ENCODE assay signal across 1 cellular context in the genomic region with DNA sequence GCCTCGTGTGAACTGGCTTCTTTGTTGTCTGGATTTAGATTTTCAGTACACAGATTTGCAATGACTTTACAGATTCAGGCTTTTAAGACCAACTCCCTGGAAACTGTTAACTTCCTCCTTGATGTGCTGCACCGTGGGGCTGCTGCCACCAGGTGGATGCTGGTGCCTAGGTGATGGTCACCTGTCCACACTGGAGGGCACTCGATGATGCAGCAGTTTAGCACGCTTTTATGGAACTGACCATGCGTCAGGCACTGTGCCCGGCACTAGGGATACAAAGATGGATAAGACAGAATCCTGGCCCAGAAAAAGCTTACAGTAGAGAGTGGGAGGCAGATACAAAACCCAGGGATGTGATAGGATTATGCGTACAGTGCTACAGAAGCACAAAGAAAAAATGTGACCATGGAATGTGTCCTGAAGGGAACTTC.
TF ChIP-seq lines count a peak whose summit lies in the region.

No MANE protein-coding gene starts in this region.

TF ChIP-seq in K562, 482 proteins besides CTCF, POLR2A, EP300 and RAD21 (continued from another document):
- TF ChIP-seq RBM34 (IDR thresholded peaks at IDR 0.05; ENCODE audit: borderline replicate concordance, insufficient read depth, low read length) (no peak), CBFA2T3 (IDR thresholded peaks at IDR 0.05) (no peak), ZNF23 (CRISPR knock-in tag; IDR thresholded peaks at IDR 0.05) (no peak), XRCC5 (IDR thresholded peaks at IDR 0.05; ENCODE audit: low read depth, low read length) (no peak), RHOXF2B (CRISPR knock-in tag; conservative IDR thresholded peaks at IDR 0.05) (no peak), NRF1 (conservative IDR thresholded peaks at IDR 0.05 in 1 of 2, IDR thresholded peaks at IDR 0.05 in 1 of 2) (peak in 1 of 2 experiments; percentile 18; a peak in 1 of 4 replicates), ARNT (IDR thresholded peaks at IDR 0.05) (no peak), NFE2 (IDR thresholded peaks at IDR 0.05; ENCODE audit: low read depth) (peak; percentile 85), DNMT1 (IDR thresholded peaks at IDR 0.05) (no peak), FOXJ2 (tag; IDR thresholded peaks at IDR 0.05) (no peak), TAF7 (tag; IDR thresholded peaks at IDR 0.05) (no peak), ZNF655 (CRISPR knock-in tag; IDR thresholded peaks at IDR 0.05) (no peak), ZNF184 (CRISPR knock-in tag; IDR thresholded peaks at IDR 0.05) (no peak), THRA (IDR thresholded peaks at IDR 0.05) (no peak), ZFX (CRISPR knock-in tag; IDR thresholded peaks at IDR 0.05) (no peak), TRIM28 (IDR thresholded peaks at IDR 0.05) (no peak), ZNF316 (IDR thresholded peaks at IDR 0.05) (peak; percentile 37; the same call in 1 of the 2 replicates), NFE2L1 (tag; IDR thresholded peaks at IDR 0.05; ENCODE audit: borderline replicate concordance, low read depth) (no peak), RBM17 (IDR thresholded peaks at IDR 0.05; ENCODE audit: borderline replicate concordance, low read depth, low read length) (no peak), SMC3 (conservative IDR thresholded peaks at IDR 0.05; ENCODE audit: insufficient read depth, low read depth, low read length) (peak; percentile 22; the same call in 1 of the 2 replicates), CREM (IDR thresholded peaks at IDR 0.05; ENCODE audit: low read depth) (0 out of 2 replicates have a peak, but pooled peaks have one; percentile 14), CTBP1 (IDR thresholded peaks at IDR 0.05; ENCODE audit: borderline replicate concordance) (peak; percentile 56; the same call in 1 of the 2 replicates), C11orf30 (IDR thresholded peaks at IDR 0.05; ENCODE audit: low read depth) (0 out of 2 replicates have a peak, but pooled peaks have one; percentile 20), DPF2 (IDR thresholded peaks at IDR 0.05) (no peak), HNRNPL (IDR thresholded peaks at IDR 0.05; ENCODE audit: low read depth, low read length) (no peak), UBTF (IDR thresholded peaks at IDR 0.05; ENCODE audit: borderline replicate concordance in 1 of 2, low read depth in 2 of 2, low read length in 2 of 2) (no peak), ZNF75A (CRISPR knock-in tag; IDR thresholded peaks at IDR 0.05) (no peak), ILK (tag; IDR thresholded peaks at IDR 0.05; ENCODE audit: borderline replicate concordance, low read depth) (no peak), MAFF (IDR thresholded peaks at IDR 0.05; ENCODE audit: low read length) (no peak)
- TF ChIP-seq, protein P1, sequence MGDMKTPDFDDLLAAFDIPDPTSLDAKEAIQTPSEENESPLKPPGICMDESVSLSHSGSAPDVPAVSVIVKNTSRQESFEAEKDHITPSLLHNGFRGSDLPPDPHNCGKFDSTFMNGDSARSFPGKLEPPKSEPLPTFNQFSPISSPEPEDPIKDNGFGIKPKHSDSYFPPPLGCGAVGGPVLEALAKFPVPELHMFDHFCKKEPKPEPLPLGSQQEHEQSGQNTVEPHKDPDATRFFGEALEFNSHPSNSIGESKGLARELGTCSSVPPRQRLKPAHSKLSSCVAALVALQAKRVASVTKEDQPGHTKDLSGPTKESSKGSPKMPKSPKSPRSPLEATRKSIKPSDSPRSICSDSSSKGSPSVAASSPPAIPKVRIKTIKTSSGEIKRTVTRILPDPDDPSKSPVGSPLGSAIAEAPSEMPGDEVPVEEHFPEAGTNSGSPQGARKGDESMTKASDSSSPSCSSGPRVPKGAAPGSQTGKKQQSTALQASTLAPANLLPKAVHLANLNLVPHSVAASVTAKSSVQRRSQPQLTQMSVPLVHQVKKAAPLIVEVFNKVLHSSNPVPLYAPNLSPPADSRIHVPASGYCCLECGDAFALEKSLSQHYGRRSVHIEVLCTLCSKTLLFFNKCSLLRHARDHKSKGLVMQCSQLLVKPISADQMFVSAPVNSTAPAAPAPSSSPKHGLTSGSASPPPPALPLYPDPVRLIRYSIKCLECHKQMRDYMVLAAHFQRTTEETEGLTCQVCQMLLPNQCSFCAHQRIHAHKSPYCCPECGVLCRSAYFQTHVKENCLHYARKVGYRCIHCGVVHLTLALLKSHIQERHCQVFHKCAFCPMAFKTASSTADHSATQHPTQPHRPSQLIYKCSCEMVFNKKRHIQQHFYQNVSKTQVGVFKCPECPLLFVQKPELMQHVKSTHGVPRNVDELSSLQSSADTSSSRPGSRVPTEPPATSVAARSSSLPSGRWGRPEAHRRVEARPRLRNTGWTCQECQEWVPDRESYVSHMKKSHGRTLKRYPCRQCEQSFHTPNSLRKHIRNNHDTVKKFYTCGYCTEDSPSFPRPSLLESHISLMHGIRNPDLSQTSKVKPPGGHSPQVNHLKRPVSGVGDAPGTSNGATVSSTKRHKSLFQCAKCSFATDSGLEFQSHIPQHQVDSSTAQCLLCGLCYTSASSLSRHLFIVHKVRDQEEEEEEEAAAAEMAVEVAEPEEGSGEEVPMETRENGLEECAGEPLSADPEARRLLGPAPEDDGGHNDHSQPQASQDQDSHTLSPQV (IDR thresholded peaks at IDR 0.05) = no peak
- TF ChIP-seq, protein P2, sequence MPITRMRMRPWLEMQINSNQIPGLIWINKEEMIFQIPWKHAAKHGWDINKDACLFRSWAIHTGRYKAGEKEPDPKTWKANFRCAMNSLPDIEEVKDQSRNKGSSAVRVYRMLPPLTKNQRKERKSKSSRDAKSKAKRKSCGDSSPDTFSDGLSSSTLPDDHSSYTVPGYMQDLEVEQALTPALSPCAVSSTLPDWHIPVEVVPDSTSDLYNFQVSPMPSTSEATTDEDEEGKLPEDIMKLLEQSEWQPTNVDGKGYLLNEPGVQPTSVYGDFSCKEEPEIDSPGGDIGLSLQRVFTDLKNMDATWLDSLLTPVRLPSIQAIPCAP (CRISPR knock-in tag; IDR thresholded peaks at IDR 0.05; ENCODE audit: borderline replicate concordance) = no peak
- TF ChIP-seq, protein P3, sequence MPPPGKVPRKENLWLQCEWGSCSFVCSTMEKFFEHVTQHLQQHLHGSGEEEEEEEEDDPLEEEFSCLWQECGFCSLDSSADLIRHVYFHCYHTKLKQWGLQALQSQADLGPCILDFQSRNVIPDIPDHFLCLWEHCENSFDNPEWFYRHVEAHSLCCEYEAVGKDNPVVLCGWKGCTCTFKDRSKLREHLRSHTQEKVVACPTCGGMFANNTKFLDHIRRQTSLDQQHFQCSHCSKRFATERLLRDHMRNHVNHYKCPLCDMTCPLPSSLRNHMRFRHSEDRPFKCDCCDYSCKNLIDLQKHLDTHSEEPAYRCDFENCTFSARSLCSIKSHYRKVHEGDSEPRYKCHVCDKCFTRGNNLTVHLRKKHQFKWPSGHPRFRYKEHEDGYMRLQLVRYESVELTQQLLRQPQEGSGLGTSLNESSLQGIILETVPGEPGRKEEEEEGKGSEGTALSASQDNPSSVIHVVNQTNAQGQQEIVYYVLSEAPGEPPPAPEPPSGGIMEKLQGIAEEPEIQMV (tag; conservative IDR thresholded peaks at IDR 0.05; ENCODE audit: low read depth) = no peak
- TF ChIP-seq, protein P4, sequence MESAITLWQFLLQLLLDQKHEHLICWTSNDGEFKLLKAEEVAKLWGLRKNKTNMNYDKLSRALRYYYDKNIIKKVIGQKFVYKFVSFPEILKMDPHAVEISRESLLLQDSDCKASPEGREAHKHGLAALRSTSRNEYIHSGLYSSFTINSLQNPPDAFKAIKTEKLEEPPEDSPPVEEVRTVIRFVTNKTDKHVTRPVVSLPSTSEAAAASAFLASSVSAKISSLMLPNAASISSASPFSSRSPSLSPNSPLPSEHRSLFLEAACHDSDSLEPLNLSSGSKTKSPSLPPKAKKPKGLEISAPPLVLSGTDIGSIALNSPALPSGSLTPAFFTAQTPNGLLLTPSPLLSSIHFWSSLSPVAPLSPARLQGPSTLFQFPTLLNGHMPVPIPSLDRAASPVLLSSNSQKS (CRISPR knock-in tag; IDR thresholded peaks at IDR 0.05) = no peak
